8 cellular contexts compared by ENCODE assay signal in genomic region chr4:182145360-182145905, GRCh38.
DNase-seq lines count a peak whose midpoint lies in the region; ATAC-seq and TF ChIP-seq lines count a peak whose summit lies in the region.

No MANE protein-coding gene starts in this region.

- no peaks in the 10 kb centered on the region for H3K4me1 ChIP-seq in naive thymus-derived CD4-positive, alpha-beta T cell (ENCODE audit: control insufficient read depth in 2 of 2, insufficient read depth in 2 of 2, low read length in 2 of 2)
- H3K4me1 ChIP-seq in right atrium auricular region: peaks cover 0 to 26% of the 10 kb centered on the region in 2 donors

- ATAC-seq in naive thymus-derived CD4-positive, alpha-beta T cell: no peak
- no peak for ATAC-seq in GM18502 (IDR thresholded peaks at IDR 0.05; ENCODE audit: poor library complexity, unreplicated experiment)

- H3K4me3 ChIP-seq in BJ (ENCODE audit: low read depth, low read length) (peak overlapping the region; percentile 81), right atrium auricular region (peak overlapping the region in 1 of 2 donors; percentile 60)
- no peak overlapping the region for H3K4me3 ChIP-seq in naive thymus-derived CD4-positive, alpha-beta T cell (ENCODE audit: low read length)

- TF ChIP-seq CTCF in BJ (IDR thresholded peaks at IDR 0.05; ENCODE audit: insufficient read depth, low read depth, low read length): no peak
- no peak for TF ChIP-seq CTCF in HFFc6 (IDR thresholded peaks at IDR 0.05)
- TF ChIP-seq CTCF in brain (conservative IDR thresholded peaks at IDR 0.05): no peak
- no peak for TF ChIP-seq CTCF in right atrium auricular region (IDR thresholded peaks at IDR 0.05)

- POLR2A ChIA-PET in BJ (lab: Charles Lee): no interaction called here
- POLR2A ChIA-PET in naive thymus-derived CD4-positive, alpha-beta T cell (lab: Charles Lee): no interaction called here

- CTCF ChIA-PET in BJ (lab: Yijun Ruan, JAX): no interaction called here
- CTCF ChIA-PET in naive thymus-derived CD4-positive, alpha-beta T cell (lab: Charles Lee): no interaction called here

- intact Hi-C loops in naive thymus-derived CD4-positive, alpha-beta T cell (cut with micrococcal nuclease): loop anchor here in 1 of 2 donors (10.0 kb wide), 2 partner anchors 309 to 1759 kb away; partner anchors contain the start of gene STOX2

- H3K9me3 Mint-ChIP-seq in HFFc6 (no peaks in the 10 kb centered on the region), brain (peaks cover 0 to 8% (median 2%) of the 10 kb centered on the region in 5 experiments)
- H3K9me3 Mint-ChIP-seq in naive thymus-derived CD4-positive, alpha-beta T cell: peaks cover 0 to 7% (median 0%) of the 10 kb centered on the region in 11 donors

- peaks cover 52% of the 10 kb centered on the region for H3K4me1 Mint-ChIP-seq in HFFc6 (ENCODE audit: low read depth)
- peaks cover 64% of the 10 kb centered on the region for H3K4me1 Mint-ChIP-seq in brain
- H3K4me1 Mint-ChIP-seq in naive thymus-derived CD4-positive, alpha-beta T cell: peaks cover 0 to 26% (median 17%) of the 10 kb centered on the region in 7 donors

- peaks cover 4% of the 10 kb centered on the region; the same call in 1 of the 2 replicates for H3K36me3 Mint-ChIP-seq in HFFc6 (ENCODE audit: low read depth)
- H3K36me3 Mint-ChIP-seq in brain: no peaks in the 10 kb centered on the region
- H3K36me3 Mint-ChIP-seq in naive thymus-derived CD4-positive, alpha-beta T cell: peaks cover 0 to 7% (median 0%) of the 10 kb centered on the region in 5 donors

- no peak overlapping the region for H3K27ac ChIP-seq in naive thymus-derived CD4-positive, alpha-beta T cell (ENCODE audit: low read depth, low read length)
- no peak overlapping the region for H3K27ac ChIP-seq in right atrium auricular region

- H3K36me3 ChIP-seq in BJ (ENCODE audit: control insufficient read depth, insufficient read depth, low read length) (no peaks in the 10 kb centered on the region), right atrium auricular region (no peaks in the 10 kb centered on the region)
- H3K36me3 ChIP-seq in naive thymus-derived CD4-positive, alpha-beta T cell (ENCODE audit: control insufficient read depth in 2 of 3, insufficient read depth in 3 of 3, low read length in 3 of 3): no peaks in the 10 kb centered on the region

- peak overlapping the region; percentile 93 for H3K27ac Mint-ChIP-seq in HFFc6
- peak overlapping the region; percentile 74 to 100 (median 97) for H3K27ac Mint-ChIP-seq in brain
- H3K27ac Mint-ChIP-seq in naive thymus-derived CD4-positive, alpha-beta T cell: peak overlapping the region in 1 of 9 donors; percentile 18

- H3K4me3 Mint-ChIP-seq in HFFc6: peak overlapping the region; percentile 97
- H3K4me3 Mint-ChIP-seq in brain: peak overlapping the region; percentile 90 to 99 (median 98)
- H3K4me3 Mint-ChIP-seq in naive thymus-derived CD4-positive, alpha-beta T cell: peak overlapping the region; percentile 42 to 80 (median 72)

- H3K27me3 ChIP-seq in BJ (ENCODE audit: control insufficient read depth, insufficient read depth, low read length) (peaks cover 1% of the 10 kb centered on the region), right atrium auricular region (peaks cover 10 to 22% of the 10 kb centered on the region in 2 donors)
- peaks cover 0 to 7% of the 10 kb centered on the region in 2 donors for H3K27me3 ChIP-seq in naive thymus-derived CD4-positive, alpha-beta T cell (ENCODE audit: control insufficient read depth in 2 of 2, insufficient read depth in 2 of 2, low read length in 2 of 2)

- DNase-seq in BJ (ENCODE audit: low read depth) (no peak), HFFc6 (no peak), NOMO-1 (lab: John Stamatoyannopoulos, UW; ENCODE audit: unreplicated experiment in 2 of 2) (no peak), right atrium auricular region (ENCODE audit: low spot score) (no peak), activated gamma-delta T cell treated with Interleukin-2 at 50 U/mL for 16 hours (no peak)
- DNase-seq in naive thymus-derived CD4-positive, alpha-beta T cell: no peak

- H3K9me3 ChIP-seq in naive thymus-derived CD4-positive, alpha-beta T cell (ENCODE audit: control insufficient read depth in 2 of 3, low read length in 3 of 3): no peaks in the 10 kb centered on the region
- no peaks in the 10 kb centered on the region for H3K9me3 ChIP-seq in right atrium auricular region

- H3K27me3 Mint-ChIP-seq in HFFc6 (ENCODE audit: insufficient read depth) (no peaks in the 10 kb centered on the region; the same call in 1 of the 2 replicates), brain (peaks cover 41% of the 10 kb centered on the region)
- peaks cover 61 to 75% (median 70%) of the 10 kb centered on the region in 5 donors for H3K27me3 Mint-ChIP-seq in naive thymus-derived CD4-positive, alpha-beta T cell
